Comparison of ENCODE assay signal across 27 cellular contexts in genomic region chr7:3636131-3636860, GRCh38.
"Had no signal": no experiment of that assay in that cellular context is flagged by ENCODE, and none has a peak within 500 bp of the region (broad histone marks: within the 10 kb centered on the region; RNA-seq: fewer than 3 reads in every experiment).

No MANE protein-coding gene starts in this region.

- H3K4me3 ChIP-seq: body of pancreas, coronary artery, tibial artery, vagina had no signal

- H3K27ac ChIP-seq: body of pancreas, coronary artery, tibial artery, vagina, WERI-Rb-1 had no signal

- H3K4me1 ChIP-seq: vagina had no signal

- H3K4me3 Mint-ChIP-seq: activated naive CD4-positive, alpha-beta T cell treated with anti-CD3 and anti-CD28 coated beads, Interleukin-2, amount 50 U/mL, for 24 hours; central memory CD8-positive, alpha-beta T cell; mesothelial cell of epicardium; nephron progenitor cell had no signal

- H3K9me3 ChIP-seq: body of pancreas, vagina had no signal

- H3K4me1 Mint-ChIP-seq: activated naive CD4-positive, alpha-beta T cell treated with anti-CD3 and anti-CD28 coated beads, Interleukin-2, amount 50 U/mL, for 24 hours; central memory CD8-positive, alpha-beta T cell had no signal

- H3K9me3 Mint-ChIP-seq: central memory CD8-positive, alpha-beta T cell had no signal

- H3K36me3 ChIP-seq: vagina had no signal

- H3K27me3 ChIP-seq: body of pancreas, tibial artery, vagina had no signal

- DNase-seq: activated CD4-positive, alpha-beta T cell treated with anti-CD3 and anti-CD28 coated beads for 1 hour; activated CD4-positive, alpha-beta T cell treated with anti-CD3 and anti-CD28 coated beads, Interleukin-2, amount 50 U/mL, for 4 hours; activated gamma-delta T cell; amniotic stem cell; body of pancreas; erythroblast; foreskin melanocyte; glutamatergic neuron; hippocampal formation; nephron progenitor cell; nucleus accumbens; posterior cingulate gyrus; retina; stimulated activated CD4-positive, alpha-beta T cell treated with anti-CD3 and anti-CD28 coated beads, Interleukin-12 subunit alpha, Interleukin-12 subunit beta, amount 100 ng/mL, for 4 hours; stimulated activated CD4-positive, alpha-beta T cell treated with anti-CD3 and anti-CD28 coated beads, Interleukin-1b, Interleukin-23, amount 100 ng/mL, for 48 hours; stimulated activated CD8-positive, alpha-beta memory T cell treated with anti-CD3 and anti-CD28 coated beads, Interleukin-4, amount 100 ng/mL, for 48 hours; stimulated activated naive CD4-positive, alpha-beta T cell treated with Interleukin-2 at 50 U/mL for 16 hours; SW 1271; T-helper 2 cell; tibial artery; WERI-Rb-1 had no signal

- ATAC-seq: body of pancreas, left lobe of liver had no signal

- H3K27ac Mint-ChIP-seq: activated naive CD4-positive, alpha-beta T cell treated with anti-CD3 and anti-CD28 coated beads, Interleukin-2, amount 50 U/mL, for 24 hours; mesothelial cell of epicardium; nephron progenitor cell had no signal
